Comparison of ENCODE assay signal across 13 cellular contexts in the genomic region with DNA sequence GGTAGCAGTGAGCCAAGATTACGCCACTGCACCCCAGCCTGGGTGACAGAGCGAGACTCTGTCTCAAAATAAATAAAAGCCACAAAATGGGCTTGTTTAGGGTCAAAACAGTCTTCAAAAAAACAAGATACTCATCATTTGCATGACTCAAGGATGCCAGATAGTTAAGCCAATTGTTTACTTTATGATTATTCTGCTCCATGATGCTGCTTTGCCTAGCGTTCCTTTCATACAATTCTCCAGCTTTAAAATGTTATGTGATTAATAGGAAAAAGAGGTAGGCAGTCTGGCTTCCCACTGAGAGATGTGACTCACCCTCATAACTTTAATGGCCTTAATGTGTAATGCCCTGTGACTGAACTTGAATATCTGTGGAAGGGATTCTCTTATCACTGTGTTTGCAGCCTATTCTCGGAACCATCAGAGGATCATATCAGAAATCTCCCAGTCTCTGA.
DNase-seq lines count a peak whose midpoint lies in the region; ATAC-seq and TF ChIP-seq lines count a peak whose summit lies in the region.
"Had no signal": no experiment of that assay in that cellular context is flagged by ENCODE, and none has a peak within 500 bp of the region (broad histone marks: within the 10 kb centered on the region; RNA-seq: fewer than 3 reads in every experiment).

No MANE protein-coding gene starts in this region.

- no peaks in the 10 kb centered on the region for H3K79me2 ChIP-seq in PC-3 (ENCODE audit: low read length)
- no peaks in the 10 kb centered on the region for H3K79me2 ChIP-seq in smooth muscle cell (ENCODE audit: low read depth)

- ATAC-seq in PC-3 (peak; percentile 75), HG02610 (IDR thresholded peaks at IDR 0.05; ENCODE audit: unreplicated experiment) (no peak), HG02870 (IDR thresholded peaks at IDR 0.05; ENCODE audit: unreplicated experiment) (no peak)
- ATAC-seq: activated CD8-positive, alpha-beta T cell treated with anti-CD3 and anti-CD28 coated beads for 36 hours; T-cell had no signal

- CTCF ChIA-PET in PC-3 (lab: Charles Lee), result no interaction called here

- H4K20me1 ChIP-seq in PC-3 (ENCODE audit: low read length) (no peaks in the 10 kb centered on the region), smooth muscle cell (ENCODE audit: low read depth) (no peaks in the 10 kb centered on the region)

- WGBS in smooth muscle cell (ENCODE audit: low lambda C conversion rate), result 6% methylated on average over 4 of the region's 4 CpGs

- H3K36me3 ChIP-seq in PC-3 (ENCODE audit: low read depth, low read length), result no peaks in the 10 kb centered on the region
- no peaks in the 10 kb centered on the region for H3K36me3 ChIP-seq in smooth muscle cell (ENCODE audit: low read depth)

- H3K9me3 ChIP-seq in PC-3 (ENCODE audit: low read length), result no peaks in the 10 kb centered on the region
- H3K9me3 ChIP-seq in smooth muscle cell (replicated peaks; ENCODE audit: low read depth), result no peaks in the 10 kb centered on the region

- POLR2A ChIA-PET in PC-3 (lab: Charles Lee; ENCODE audit: unreplicated experiment), result no interaction called here

- H3K4me1 ChIP-seq in PC-3 (ENCODE audit: insufficient read depth, low read length) (peaks cover 39% of the 10 kb centered on the region), smooth muscle cell (ENCODE audit: low read depth) (no peaks in the 10 kb centered on the region)

- TF ChIP-seq CTCF in PC-3 (conservative IDR thresholded peaks at IDR 0.05; ENCODE audit: low read depth, low read length) (no peak), choroid plexus epithelial cell (conservative IDR thresholded peaks at IDR 0.05; ENCODE audit: low read depth, low read length) (no peak), smooth muscle cell (IDR thresholded peaks at IDR 0.05; ENCODE audit: borderline replicate concordance, insufficient read depth, poor library complexity, severe bottlenecking) (no peak)

- H3K27ac ChIP-seq in PC-3 (ENCODE audit: low read length), result peak overlapping the region; percentile 100
- H3K27ac ChIP-seq in smooth muscle cell (ENCODE audit: low read depth), result peak overlapping the region; percentile 82
- H3K27ac ChIP-seq: 22Rv1 had no signal

- peaks cover 4% of the 10 kb centered on the region for H3F3A ChIP-seq in PC-3 (ENCODE audit: low read length, unreplicated experiment)
- peaks cover 23% of the 10 kb centered on the region for H3F3A ChIP-seq in smooth muscle cell (ENCODE audit: low read depth)

- BruUV-seq in PC-3 (replicated peaks; lab: Mats Ljungman, UMichigan), result no TSS peak

- peak overlapping the region; percentile 89 for H3K9ac ChIP-seq in PC-3 (ENCODE audit: low read length)
- H3K9ac ChIP-seq in smooth muscle cell (ENCODE audit: low read depth), result no peak overlapping the region

- DNase-seq in DMS53 (lab: John Stamatoyannopoulos, UW) (peak; percentile 4), DMS53 treated with DMSO at 0.1 percent for 48 hours (lab: John Stamatoyannopoulos, UW; ENCODE audit: unreplicated experiment) (no peak), PC-3 (peak; percentile 94), choroid plexus epithelial cell (ENCODE audit: low read depth) (peak; percentile 91), smooth muscle cell (lab: John Stamatoyannopoulos, UW; ENCODE audit: unreplicated experiment) (no peak)
- DNase-seq in stimulated activated CD4-positive, alpha-beta T cell treated with anti-CD3 and anti-CD28 coated beads, Interleukin-4, amount 100 ng/mL, for 1 hour, result no peak
- DNase-seq: activated CD8-positive, alpha-beta T cell treated with anti-CD3 and anti-CD28 coated beads for 36 hours; effector CD8-positive, alpha-beta T cell; stimulated activated naive CD4-positive, alpha-beta T cell; T-cell had no signal

- no peaks in the 10 kb centered on the region for H3K9me2 ChIP-seq in PC-3 (replicated peaks; ENCODE audit: low read length)

- H3K4me2 ChIP-seq in PC-3 (ENCODE audit: low read length) (peak overlapping the region; percentile 84), smooth muscle cell (peak overlapping the region; percentile 71)

- peak overlapping the region; percentile 51; the same call in 1 of the 2 replicates for H3K4me3 ChIP-seq in PC-3 (ENCODE audit: low read length)
- H3K4me3 ChIP-seq in choroid plexus epithelial cell (ENCODE audit: low read depth, low read length), result no peak overlapping the region
- H3K4me3 ChIP-seq in smooth muscle cell, result no peak overlapping the region

- H3K27me3 ChIP-seq in PC-3 (ENCODE audit: low read length) (no peaks in the 10 kb centered on the region), smooth muscle cell (ENCODE audit: low read depth) (no peaks in the 10 kb centered on the region)

- intact Hi-C loops in PC-3 (cut with micrococcal nuclease), result loop anchor here (2.0 to 5.0 kb wide), 2 partner anchors 33 to 39 kb away; no protein-coding TSS in a partner anchor

- H2AFZ ChIP-seq in PC-3 (ENCODE audit: low read length), result no peak overlapping the region
- H2AFZ ChIP-seq in smooth muscle cell (ENCODE audit: low read depth), result no peak overlapping the region

Comparison
In these comparisons a context has a peak if more than half of its experiments do, and no peak if none do; other contexts are left out.
1. DNase-seq: peak in DMS53 (single experiment), PC-3 (single experiment) and choroid plexus epithelial cell (single experiment); none in DMS53 treated with DMSO at 0.1 percent for 48 hours (single experiment), smooth muscle cell (single experiment) and stimulated activated CD4-positive, alpha-beta T cell treated with anti-CD3 and anti-CD28 coated beads, Interleukin-4, amount 100 ng/mL, for 1 hour (single experiment).